19 cellular contexts compared by ENCODE assay signal in the genomic region with DNA sequence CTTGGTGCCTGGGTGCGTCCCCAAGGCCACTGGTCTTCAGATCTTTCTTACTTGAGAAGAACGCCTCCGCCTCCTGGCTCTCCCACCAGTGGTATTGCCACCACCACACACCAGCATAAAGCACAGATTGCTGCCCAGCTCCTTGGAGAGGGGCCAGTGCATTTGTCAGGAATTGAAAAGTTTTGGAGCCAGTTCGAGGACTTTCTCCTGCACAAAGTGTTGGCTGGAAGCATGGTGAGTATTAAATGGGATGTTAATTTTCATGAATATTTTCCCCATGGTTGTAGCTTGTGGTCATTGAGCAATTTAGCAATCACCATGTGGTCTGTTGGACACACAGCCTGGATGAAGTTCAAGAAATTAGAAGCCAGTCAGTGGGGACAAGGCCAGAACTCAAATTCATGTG.
DNase-seq lines count a peak whose midpoint lies in the region; ATAC-seq and TF ChIP-seq lines count a peak whose summit lies in the region.
"Had no signal": no experiment of that assay in that cellular context is flagged by ENCODE, and none has a peak within 500 bp of the region (broad histone marks: within the 10 kb centered on the region; RNA-seq: fewer than 3 reads in every experiment).

No MANE protein-coding gene starts in this region.

- H3K9me3 ChIP-seq in skeletal muscle satellite cell (replicated peaks; ENCODE audit: low read length) (no peaks in the 10 kb centered on the region), Caco-2 (no peaks in the 10 kb centered on the region), adrenal gland (replicated peaks in 1 of 3) (no peaks in the 10 kb centered on the region)
- H3K9me3 ChIP-seq: upper lobe of right lung had no signal

- 71 to 85% (median 76%) methylated on average over 4 of the region's 4 CpGs for WGBS in adrenal gland, 4 donors

- no peaks in the 10 kb centered on the region for H3K36me3 Mint-ChIP-seq in Caco-2 (ENCODE audit: insufficient read depth, unreplicated experiment)
- H3K36me3 Mint-ChIP-seq: stimulated activated effector memory CD8-positive, alpha-beta T cell treated with anti-CD3 and anti-CD28 coated beads, Interleukin-12 subunit alpha, Interleukin-12 subunit beta, amount 100 ng/mL, for 72 hours; T-cell had no signal

- no peak overlapping the region for H3K27ac Mint-ChIP-seq in Caco-2 (ENCODE audit: unreplicated experiment)
- H3K27ac Mint-ChIP-seq: activated B cell treated with CpG ODN at 0.5 μM for 24 hours; activated T-helper 17 cell treated with anti-CD3 and anti-CD28 coated beads, Interleukin-2, amount 50 U/mL, for 72 hours; stimulated activated effector memory CD8-positive, alpha-beta T cell treated with anti-CD3 and anti-CD28 coated beads, Interleukin-12 subunit alpha, Interleukin-12 subunit beta, amount 100 ng/mL, for 72 hours; T-cell had no signal

- POLR2A ChIA-PET in Caco-2 (lab: Charles Lee), result no interaction called here
- POLR2A ChIA-PET in RWPE1 (lab: Yijun Ruan, JAX; ENCODE audit: low non-redundant PET), result no interaction called here

- H3K4me1 ChIP-seq in skeletal muscle satellite cell (ENCODE audit: control insufficient read depth, insufficient read depth, low read length) (peaks cover 46% of the 10 kb centered on the region), Caco-2 (no peaks in the 10 kb centered on the region), adrenal gland (replicated peaks in 1 of 2) (no peaks in the 10 kb centered on the region)
- H3K4me1 ChIP-seq: upper lobe of right lung had no signal

- H3K4me1 Mint-ChIP-seq in Caco-2 (ENCODE audit: low read depth, unreplicated experiment), result peaks cover 14% of the 10 kb centered on the region
- H3K4me1 Mint-ChIP-seq: activated B cell treated with CpG ODN at 0.5 μM for 24 hours; activated T-helper 17 cell treated with anti-CD3 and anti-CD28 coated beads, Interleukin-2, amount 50 U/mL, for 72 hours; stimulated activated effector memory CD8-positive, alpha-beta T cell treated with anti-CD3 and anti-CD28 coated beads, Interleukin-12 subunit alpha, Interleukin-12 subunit beta, amount 100 ng/mL, for 72 hours; T-cell had no signal

- TF ChIP-seq CTCF in Caco-2 (IDR thresholded peaks at IDR 0.05; ENCODE audit: insufficient read depth in 1 of 2, low read depth in 1 of 2, low read length in 1 of 2, severe bottlenecking in 1 of 2, unreplicated experiment in 1 of 2) (no peak), RWPE1 (conservative IDR thresholded peaks at IDR 0.05; ENCODE audit: low read depth) (no peak), adrenal gland (IDR thresholded peaks at IDR 0.05) (no peak)

- no TSS peak for BruUV-seq in Caco-2 (replicated peaks; lab: Mats Ljungman, UMichigan)

- peak; percentile 86 for DNase-seq in GM04503 (ENCODE audit: low read depth)
- DNase-seq in amniotic epithelial cell (ENCODE audit: low read depth), result peak; percentile 22
- DNase-seq in globus pallidus (ENCODE audit: low spot score), result peak; percentile 46
- no peak for DNase-seq in Caco-2
- no peak for DNase-seq in RWPE1 (ENCODE audit: low spot score)
- no peak for DNase-seq in adrenal gland
- DNase-seq: activated B cell treated with CpG ODN at 0.5 μM for 24 hours; activated CD8-positive, alpha-beta memory T cell treated with anti-CD3 and anti-CD28 coated beads for 24 hours; amniotic stem cell; erythroblast; NCI-H2171 treated with DMSO at 0.1 percent for 48 hours; NK-92 treated with Interleukin-12 subunit alpha and Interleukin-12 subunit beta, amount 100 ng/mL, for 24 hours; T-cell; upper lobe of right lung had no signal

- no peak for ATAC-seq in HG02938 (IDR thresholded peaks at IDR 0.05; ENCODE audit: unreplicated experiment)
- ATAC-seq: activated T-helper 17 cell treated with anti-CD3 and anti-CD28 coated beads, Interleukin-2, amount 50 U/mL, for 72 hours; stimulated activated effector memory CD8-positive, alpha-beta T cell treated with anti-CD3 and anti-CD28 coated beads, Interleukin-12 subunit alpha, Interleukin-12 subunit beta, amount 100 ng/mL, for 72 hours; T-cell; upper lobe of right lung had no signal

- H3K27me3 ChIP-seq in skeletal muscle satellite cell (ENCODE audit: control insufficient read depth, insufficient read depth, low read length), result no peaks in the 10 kb centered on the region
- H3K27me3 ChIP-seq in Caco-2 (replicated peaks; ENCODE audit: control insufficient read depth, insufficient read depth, low read length), result no peaks in the 10 kb centered on the region
- H3K27me3 ChIP-seq in adrenal gland, result no peaks in the 10 kb centered on the region
- H3K27me3 ChIP-seq: upper lobe of right lung had no signal

- H3K27me3 Mint-ChIP-seq in Caco-2 (ENCODE audit: insufficient read depth, unreplicated experiment), result no peaks in the 10 kb centered on the region
- H3K27me3 Mint-ChIP-seq: activated B cell treated with CpG ODN at 0.5 μM for 24 hours; activated T-helper 17 cell treated with anti-CD3 and anti-CD28 coated beads, Interleukin-2, amount 50 U/mL, for 72 hours had no signal

- TF ChIP-seq POLR2A in adrenal gland (IDR thresholded peaks at IDR 0.05), result no peak

- H3K9me3 Mint-ChIP-seq in Caco-2 (ENCODE audit: unreplicated experiment), result peaks cover 10% of the 10 kb centered on the region
- H3K9me3 Mint-ChIP-seq: activated B cell treated with CpG ODN at 0.5 μM for 24 hours, T-cell had no signal

- H3K4me2 ChIP-seq in skeletal muscle satellite cell (ENCODE audit: low read length), result peak overlapping the region; percentile 10
- H3K4me2 ChIP-seq: smooth muscle cell had no signal

- H3K9ac ChIP-seq in skeletal muscle satellite cell (ENCODE audit: low read depth, low read length), result no peak overlapping the region

- no peaks in the 10 kb centered on the region for H3K36me3 ChIP-seq in skeletal muscle satellite cell (ENCODE audit: insufficient read depth, low read length)
- H3K36me3 ChIP-seq in Caco-2 (ENCODE audit: control insufficient read depth, insufficient read depth, low read length), result no peaks in the 10 kb centered on the region
- no peaks in the 10 kb centered on the region for H3K36me3 ChIP-seq in adrenal gland (replicated peaks in 1 of 2)
- H3K36me3 ChIP-seq: upper lobe of right lung had no signal

- intact Hi-C loops in Caco-2 (cut with micrococcal nuclease; ENCODE audit: unreplicated experiment) (no loop called here), adrenal gland (cut with DNase I) (no loop called here)

- no peak overlapping the region for H3K4me3 Mint-ChIP-seq in Caco-2 (ENCODE audit: unreplicated experiment)
- H3K4me3 Mint-ChIP-seq: activated B cell treated with CpG ODN at 0.5 μM for 24 hours; activated T-helper 17 cell treated with anti-CD3 and anti-CD28 coated beads, Interleukin-2, amount 50 U/mL, for 72 hours; stimulated activated effector memory CD8-positive, alpha-beta T cell treated with anti-CD3 and anti-CD28 coated beads, Interleukin-12 subunit alpha, Interleukin-12 subunit beta, amount 100 ng/mL, for 72 hours; T-cell had no signal

- H3K4me3 ChIP-seq in skeletal muscle satellite cell (ENCODE audit: low read length) (no peak overlapping the region), Caco-2 (ENCODE audit: low read depth, low read length) (no peak overlapping the region), adrenal gland (no peak overlapping the region)
- H3K4me3 ChIP-seq: smooth muscle cell, upper lobe of right lung had no signal

- CTCF ChIA-PET in Caco-2 (lab: Charles Lee), result no interaction called here
- CTCF ChIA-PET in RWPE1 (lab: Yijun Ruan, JAX), result interaction anchor here (0.6 to 0.9 kb wide), 2 partner anchors 22 to 437 kb away, joined by 3 to 9 read pairs; no protein-coding TSS in a partner anchor

- H3K27ac ChIP-seq in RWPE1 (no peak overlapping the region), adrenal gland (no peak overlapping the region)
- H3K27ac ChIP-seq: upper lobe of right lung had no signal

Comparison
In these comparisons a context has a peak if more than half of its experiments do, and no peak if none do; other contexts are left out.
1. DNase-seq: peak in GM04503 (single experiment), amniotic epithelial cell (single experiment) and globus pallidus (single experiment); none in Caco-2 (0 of 2), RWPE1 (single experiment) and adrenal gland (0 of 7).